ENCODE assay signal across 24 cellular contexts in the genomic region with DNA sequence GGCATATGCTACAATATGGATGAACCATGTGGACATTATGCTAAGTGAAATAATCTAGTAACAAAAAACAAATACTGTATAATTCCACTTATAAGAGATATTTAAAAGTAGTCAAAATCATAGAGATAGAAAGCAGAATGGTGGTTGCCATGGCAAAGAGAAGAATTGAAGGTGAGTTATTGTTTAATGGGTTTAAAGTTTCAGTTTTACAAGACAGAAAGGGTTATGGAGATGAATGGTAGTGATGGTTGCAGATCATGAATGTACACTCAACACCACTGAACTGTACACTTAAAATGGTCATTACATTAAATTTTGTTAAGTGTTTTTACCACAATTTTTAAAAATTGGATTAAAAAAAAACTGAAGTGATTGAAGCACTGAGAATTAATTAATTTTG.
"Had no signal": no experiment of that assay in that cellular context is flagged by ENCODE, and none has a peak within 500 bp of the region (broad histone marks: within the 10 kb centered on the region; RNA-seq: fewer than 3 reads in every experiment).

No MANE protein-coding gene starts in this region.

- DNase-seq: Kasumi-1, MM.1S, NCI-H1092 treated with DMSO at 0.1 percent for 48 hours, NCI-H1436, NCI-H187, NCI-H2029, NCI-H2081 treated with DMSO at 0.1 percent for 48 hours, NCI-H2171, NCI-H226, NCI-H446, NCI-H510A, NCI-H524 treated with DMSO at 0.1 percent for 48 hours, NCI-H69, NCI-H774, Right ventricle myocardium superior, RPMI8226, SIG-M5 had no signal

- H3K4me1 ChIP-seq: SJSA1 had no signal

- H3K9me3 ChIP-seq: SJSA1 had no signal

- H3K4me3 ChIP-seq: K562, SJSA1, SK-N-MC had no signal

- H3K4me2 ChIP-seq: KMS-11 had no signal

- H3K27ac ChIP-seq: HL-60, KMS-11, SJSA1, SK-N-MC had no signal

- FAIRE-seq: HTR-8/SVneo, K562, RCC 7860 had no signal

- H3K9ac ChIP-seq: KMS-11 had no signal

- ATAC-seq: K562 had no signal

- H3K36me3 ChIP-seq: SJSA1 had no signal

- H3K27me3 ChIP-seq: SJSA1 had no signal
